Comparison of ENCODE assay signal across 23 cellular contexts in the genomic region with DNA sequence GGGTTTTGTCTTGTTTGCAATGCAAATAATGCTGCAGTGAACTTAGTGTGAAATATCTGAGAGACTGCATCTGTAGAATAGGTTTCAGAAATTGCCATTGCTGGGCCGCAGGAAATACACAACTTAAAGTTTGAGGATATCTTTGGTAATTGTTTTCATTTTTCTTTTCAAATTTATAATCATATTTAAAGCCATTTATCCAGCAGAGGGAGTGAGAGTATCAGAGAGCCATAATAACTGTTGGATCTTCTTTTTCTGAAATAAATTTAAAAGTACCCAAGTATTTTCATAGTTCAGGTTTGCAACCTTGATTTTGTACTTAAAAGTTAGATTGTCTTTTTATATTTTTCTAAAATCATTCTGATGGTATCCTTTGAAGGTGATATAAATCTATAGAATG.
DNase-seq lines count a peak whose midpoint lies in the region; ATAC-seq and TF ChIP-seq lines count a peak whose summit lies in the region.
"Had no signal": no experiment of that assay in that cellular context is flagged by ENCODE, and none has a peak within 500 bp of the region (broad histone marks: within the 10 kb centered on the region; RNA-seq: fewer than 3 reads in every experiment).

No MANE protein-coding gene starts in this region.

- H3K4me1 Mint-ChIP-seq in activated CD8-positive, alpha-beta memory T cell treated with anti-CD3 and anti-CD28 coated beads, Interleukin-2, amount 10 ng/mL, durations not matched to agents 7 days and 5 days: peaks cover 6% of the 10 kb centered on the region
- H3K4me1 Mint-ChIP-seq: neural progenitor cell had no signal

- no peaks in the 10 kb centered on the region for H3K27me3 ChIP-seq in ascending aorta
- no peaks in the 10 kb centered on the region for H3K27me3 ChIP-seq in prostate gland (replicated peaks; ENCODE audit: insufficient read depth)
- H3K27me3 ChIP-seq in SJCRH30: no peaks in the 10 kb centered on the region
- H3K27me3 ChIP-seq: BE2C, brain microvascular endothelial cell, colonic mucosa, neural progenitor cell had no signal

- H3K9me3 ChIP-seq in ascending aorta (no peaks in the 10 kb centered on the region), prostate gland (no peaks in the 10 kb centered on the region), SJCRH30 (replicated peaks) (no peaks in the 10 kb centered on the region)
- H3K9me3 ChIP-seq: BE2C, colonic mucosa, lower lobe of right lung, mucosa of descending colon had no signal

- no peak overlapping the region for H3K4me3 Mint-ChIP-seq in activated CD8-positive, alpha-beta memory T cell treated with anti-CD3 and anti-CD28 coated beads, Interleukin-2, amount 10 ng/mL, durations not matched to agents 7 days and 5 days
- H3K4me3 Mint-ChIP-seq: activated T-cell treated with anti-CD3 and anti-CD28 coated beads, Interleukin-2, amount 50 U/mL, for 4 hours; effector memory CD8-positive, alpha-beta T cell; neural progenitor cell; T-cell had no signal

- 93% methylated on average over 1 of the region's 1 CpG for WGBS in prostate gland

- H3K36me3 ChIP-seq in ascending aorta (peaks cover 42 to 56% of the 10 kb centered on the region in 2 donors), prostate gland (no peaks in the 10 kb centered on the region), SJCRH30 (peaks cover 73% of the 10 kb centered on the region)

- H3K4me3 ChIP-seq in choroid plexus epithelial cell (ENCODE audit: low read depth, low read length): no peak overlapping the region
- no peak overlapping the region for H3K4me3 ChIP-seq in retinal pigment epithelial cell (ENCODE audit: low read length)
- no peak overlapping the region for H3K4me3 ChIP-seq in ascending aorta
- no peak overlapping the region for H3K4me3 ChIP-seq in prostate gland
- no peak overlapping the region for H3K4me3 ChIP-seq in SJCRH30
- H3K4me3 ChIP-seq: colonic mucosa, lower lobe of right lung, mucosa of descending colon, neural progenitor cell had no signal

- no peaks in the 10 kb centered on the region for H3K9me3 Mint-ChIP-seq in activated CD8-positive, alpha-beta memory T cell treated with anti-CD3 and anti-CD28 coated beads, Interleukin-2, amount 10 ng/mL, durations not matched to agents 7 days and 5 days (ENCODE audit: low read depth)
- H3K9me3 Mint-ChIP-seq: activated T-cell treated with anti-CD3 and anti-CD28 coated beads, Interleukin-2, amount 50 U/mL, for 4 hours; effector memory CD8-positive, alpha-beta T cell; neural progenitor cell; T-cell had no signal

- TF ChIP-seq POLR2A in prostate gland (IDR thresholded peaks at IDR 0.05): no peak

- H3K4me1 ChIP-seq in ascending aorta: no peaks in the 10 kb centered on the region
- no peaks in the 10 kb centered on the region for H3K4me1 ChIP-seq in prostate gland (replicated peaks)
- peaks cover 9% of the 10 kb centered on the region for H3K4me1 ChIP-seq in SJCRH30
- H3K4me1 ChIP-seq: BE2C, colonic mucosa, lower lobe of right lung, neural progenitor cell had no signal

- peaks cover 32% of the 10 kb centered on the region for H3K36me3 Mint-ChIP-seq in activated CD8-positive, alpha-beta memory T cell treated with anti-CD3 and anti-CD28 coated beads, Interleukin-2, amount 10 ng/mL, durations not matched to agents 7 days and 5 days

- intact Hi-C loops in ascending aorta (cut with DNase I): no loop called here
- intact Hi-C loops in prostate gland (cut with DNase I): no loop called here

- no peaks in the 10 kb centered on the region for H3K27me3 Mint-ChIP-seq in activated CD8-positive, alpha-beta memory T cell treated with anti-CD3 and anti-CD28 coated beads, Interleukin-2, amount 10 ng/mL, durations not matched to agents 7 days and 5 days
- H3K27me3 Mint-ChIP-seq: effector memory CD8-positive, alpha-beta T cell; progenitor cell of endocrine pancreas; T-cell had no signal

- H3K27ac Mint-ChIP-seq in activated CD8-positive, alpha-beta memory T cell treated with anti-CD3 and anti-CD28 coated beads, Interleukin-2, amount 10 ng/mL, durations not matched to agents 7 days and 5 days: no peak overlapping the region
- H3K27ac Mint-ChIP-seq: neural progenitor cell, progenitor cell of endocrine pancreas, T-cell had no signal

- CTCF ChIA-PET in activated CD8-positive, alpha-beta memory T cell treated with anti-CD3 and anti-CD28 coated beads, Interleukin-2, amount 10 ng/mL, durations not matched to agents 7 days and 5 days (lab: Charles Lee): no interaction called here

- no peak overlapping the region for H3K27ac ChIP-seq in ascending aorta
- no peak overlapping the region for H3K27ac ChIP-seq in prostate gland
- no peak overlapping the region for H3K27ac ChIP-seq in SJCRH30
- H3K27ac ChIP-seq: brain microvascular endothelial cell, colonic mucosa, lower lobe of right lung, neural progenitor cell had no signal

- TF ChIP-seq CTCF in LNCAP (IDR thresholded peaks at IDR 0.05) (peak; percentile 13; the same call in 1 of the 2 replicates), choroid plexus epithelial cell (conservative IDR thresholded peaks at IDR 0.05; ENCODE audit: low read depth, low read length) (peak; percentile 32), retinal pigment epithelial cell (conservative IDR thresholded peaks at IDR 0.05; ENCODE audit: low read depth, low read length) (peak; percentile 9), ascending aorta (IDR thresholded peaks at IDR 0.05) (no peak), prostate gland (IDR thresholded peaks at IDR 0.05) (no peak)

- ATAC-seq in activated CD8-positive, alpha-beta memory T cell treated with anti-CD3 and anti-CD28 coated beads, Interleukin-2, amount 10 ng/mL, durations not matched to agents 7 days and 5 days: no peak
- ATAC-seq: activated T-cell treated with anti-CD3 and anti-CD28 coated beads, Interleukin-2, amount 50 U/mL, for 4 hours; effector memory CD8-positive, alpha-beta T cell; lower lobe of right lung; mucosa of descending colon; Right ventricle myocardium inferior; T-cell had no signal

- DNase-seq in ELR (ENCODE audit: low read depth) (peak; percentile 8), choroid plexus epithelial cell (ENCODE audit: low read depth) (no peak), retinal pigment epithelial cell (ENCODE audit: low read depth) (no peak), ascending aorta (ENCODE audit: low spot score in 2 of 2) (no peak), prostate gland (ENCODE audit: low spot score) (no peak), SJCRH30 (no peak)
- DNase-seq in activated CD8-positive, alpha-beta memory T cell treated with anti-CD3 and anti-CD28 coated beads, Interleukin-2, amount 10 ng/mL, durations not matched to agents 7 days and 5 days: no peak
- DNase-seq: activated T-cell treated with anti-CD3 and anti-CD28 coated beads, Interleukin-2, amount 50 U/mL, for 4 hours; BE2C; brain microvascular endothelial cell; colonic mucosa; DMS53; effector memory CD8-positive, alpha-beta T cell; lower lobe of right lung; mucosa of descending colon; NCI-H1694; NCI-H2171 treated with DMSO at 0.1 percent for 48 hours; T-cell; trophoblast cell had no signal

Comparison
In these comparisons a context has a peak if more than half of its experiments do, and no peak if none do; other contexts are left out.
1. CTCF ChIP-seq: peak in LNCAP (single experiment), choroid plexus epithelial cell (single experiment) and retinal pigment epithelial cell (single experiment); none in ascending aorta (0 of 3) and prostate gland (0 of 4).